ENCODE assay signal across 1 cellular context in the genomic region with DNA sequence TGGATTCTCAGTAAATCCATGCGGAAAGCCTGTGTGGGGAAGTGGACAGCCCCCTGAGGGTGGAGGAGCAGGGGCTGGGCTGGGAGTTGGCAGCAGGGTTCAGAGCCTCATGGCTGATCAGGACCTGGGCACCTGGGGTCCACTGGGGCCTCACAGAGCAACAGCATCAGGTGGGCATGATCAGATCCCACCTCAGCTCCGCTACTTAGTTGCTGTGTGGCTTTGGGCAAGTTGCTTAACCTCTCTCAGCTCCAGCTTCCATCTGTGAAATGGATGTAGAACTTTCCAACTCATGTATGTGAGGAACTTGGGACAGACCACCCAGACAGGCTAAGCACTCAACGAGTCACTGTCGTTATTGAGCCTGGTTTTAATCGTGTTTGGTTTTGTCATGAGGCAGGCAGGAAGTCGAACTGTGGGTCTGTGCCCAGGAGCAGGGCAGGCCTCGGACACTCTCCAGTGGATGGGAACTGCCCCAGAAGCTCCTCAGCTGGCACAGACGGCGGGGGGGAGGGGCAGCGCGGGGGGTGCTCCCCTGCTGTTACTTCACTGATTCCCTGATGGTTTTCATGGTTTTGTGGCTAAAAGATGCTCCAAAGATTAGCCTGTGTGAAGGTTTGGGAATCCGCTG.
TF ChIP-seq lines count a peak whose summit lies in the region.

No MANE protein-coding gene starts in this region.

TF ChIP-seq in IMR-90, 13 proteins besides CTCF, POLR2A, EP300 and RAD21 (continued from another document):
- TF ChIP-seq ELK1 (IDR thresholded peaks at IDR 0.05; ENCODE audit: borderline replicate concordance, low read depth, low read length) (no peak), RCOR1 (IDR thresholded peaks at IDR 0.05; ENCODE audit: insufficient replicate concordance, low read length) (no peak), BHLHE40 (IDR thresholded peaks at IDR 0.05; ENCODE audit: low read depth, low read length) (no peak), CHD1 (IDR thresholded peaks at IDR 0.05; ENCODE audit: low read depth, low read length) (no peak), FOS (IDR thresholded peaks at IDR 0.05; ENCODE audit: low read depth, low read length) (no peak), MAZ (IDR thresholded peaks at IDR 0.05; ENCODE audit: borderline replicate concordance, low read depth, low read length) (no peak), MAFK (IDR thresholded peaks at IDR 0.05; ENCODE audit: low read depth, low read length) (no peak)
